ENCODE assay signal across 38 cellular contexts in genomic region chr9:87896891-87897290, GRCh38. TPM values are rescaled to one million over a fixed set of nuclear protein-coding genes. Genes with fewer than 3 reads are reported as not detected.
"Had no signal": no experiment of that assay in that cellular context is flagged by ENCODE, and none has a peak within 500 bp of the region (broad histone marks: within the 10 kb centered on the region; RNA-seq: fewer than 3 reads in every experiment).

No MANE protein-coding gene starts in this region.

- DNase-seq: Kasumi-1, MG63, MM.1S, MV-4-11, NCI-H1048, NCI-H1092, NCI-H1092 treated with DMSO at 0.1 percent for 48 hours, NCI-H1105, NCI-H1105 treated with DMSO at 0.1 percent for 48 hours, NCI-H1417, NCI-H1417 treated with DMSO at 0.1 percent for 48 hours, NCI-H1436, NCI-H1436 treated with DMSO at 0.1 percent for 48 hours, NCI-H146, NCI-H1694, NCI-H1694 treated with DMSO at 0.1 percent for 48 hours, NCI-H187, NCI-H187 treated with DMSO at 0.1 percent for 48 hours, NCI-H1930, NCI-H2029, NCI-H2029 treated with DMSO at 0.1 percent for 48 hours, NCI-H2081, NCI-H2081 treated with DMSO at 0.1 percent for 48 hours, NCI-H2107, NCI-H2171, NCI-H2171 treated with DMSO at 0.1 percent for 48 hours, NCI-H2227 treated with DMSO at 0.1 percent for 48 hours, NCI-H226, NCI-H345, NCI-H446, NCI-H446 treated with DMSO at 0.1 percent for 48 hours, NCI-H510A, NCI-H510A treated with DMSO at 0.1 percent for 48 hours, NCI-H524 had no signal

- H3K4me3 ChIP-seq: MG63 had no signal

- H3K27me3 ChIP-seq: MG63 had no signal

- H3K36me3 ChIP-seq: MG63 had no signal

- H3K9me3 ChIP-seq: MG63 had no signal

RNA-seq across cellular contexts. Expression of gene SPATA31E1, which starts 14.2 kb away (rescaled TPM):
- total RNA-seq: LHCN-M2, M059J, MCF 10A, NCI-H460 had no signal

RNA-seq across cellular contexts. Expression of gene SPATA31C1, which starts 20.9 kb away (rescaled TPM):
- total RNA-seq: LHCN-M2, M059J, MCF 10A, NCI-H460 had no signal
